ENCODE assay signal across 31 cellular contexts in genomic region chr5:2267991-2268390, GRCh38.
"Had no signal": no experiment of that assay in that cellular context is flagged by ENCODE, and none has a peak within 500 bp of the region (broad histone marks: within the 10 kb centered on the region; RNA-seq: fewer than 3 reads in every experiment).

No MANE protein-coding gene starts in this region.

- DNase-seq: Kasumi-1, KG1, MG63, NCI-H1048, NCI-H1092 treated with DMSO at 0.1 percent for 48 hours, NCI-H1105 treated with DMSO at 0.1 percent for 48 hours, NCI-H1417, NCI-H1436, NCI-H146, NCI-H1694, NCI-H187, NCI-H1930, NCI-H2029 treated with DMSO at 0.1 percent for 48 hours, NCI-H2081 treated with DMSO at 0.1 percent for 48 hours, NCI-H2107, NCI-H2171, NCI-H226, NCI-H446 treated with DMSO at 0.1 percent for 48 hours, NCI-H510A, NCI-H524, NCI-H526, NCI-H69, NCI-H748 treated with DMSO at 0.1 percent for 48 hours, NCI-H82, PC-9, Right ventricle myocardium superior, SHP77 treated with DMSO at 0.1 percent for 48 hours, SK-N-SH had no signal

- H3K9me3 ChIP-seq: MG63, SK-N-SH had no signal

- H3K27me3 ChIP-seq: SJSA1 had no signal

- H3K27ac ChIP-seq: PC-9, RWPE1, SJSA1 had no signal

- ATAC-seq: Panc1 had no signal

- H3K4me3 ChIP-seq: MG63, PC-9, SJSA1 had no signal

- H3K4me1 ChIP-seq: SJSA1 had no signal

- H3K36me3 ChIP-seq: MG63, SJSA1 had no signal
